13 cellular contexts compared by ENCODE assay signal in genomic region chr16:69496376-69496775, GRCh38.
DNase-seq lines count a peak whose midpoint lies in the region; ATAC-seq and TF ChIP-seq lines count a peak whose summit lies in the region.
"Had no signal": no experiment of that assay in that cellular context is flagged by ENCODE, and none has a peak within 500 bp of the region (broad histone marks: within the 10 kb centered on the region; RNA-seq: fewer than 3 reads in every experiment).

No MANE protein-coding gene starts in this region.

- no peaks in the 10 kb centered on the region for H3K27me3 Mint-ChIP-seq in activated T-cell treated with anti-CD3 and anti-CD28 coated beads, Interleukin-2, amount 50 U/mL, for 72 hours (ENCODE audit: low read depth)
- peaks cover 47 to 69% (median 52%) of the 10 kb centered on the region in 3 donors for H3K27me3 Mint-ChIP-seq in CD14-positive monocyte (ENCODE audit: low read depth in 3 of 3)
- no peaks in the 10 kb centered on the region for H3K27me3 Mint-ChIP-seq in WTC11 (ENCODE audit: low read depth)
- H3K27me3 Mint-ChIP-seq: B cell; CD4-positive, alpha-beta T cell had no signal

- H3K18ac ChIP-seq in neuronal stem cell (ENCODE audit: low read length), result peak overlapping the region; percentile 44

- H3K27me3 ChIP-seq in neuronal stem cell (ENCODE audit: control insufficient read depth in 3 of 3, insufficient read depth in 3 of 3, low read depth in 1 of 3, low read length in 3 of 3), result no peaks in the 10 kb centered on the region
- H3K27me3 ChIP-seq in colonic mucosa, result no peaks in the 10 kb centered on the region

- H2BK120ac ChIP-seq in neuronal stem cell (ENCODE audit: low read depth, low read length), result no peak overlapping the region

- no CpG with 5 or more reads among the region's 4 CpGs for WGBS in neuronal stem cell (ENCODE audit: extremely low coverage in 2 of 2, insufficient read length in 2 of 2, insufficient replicate concordance in 1 of 2), 2 donors

- H3K9me3 ChIP-seq in neuronal stem cell (replicated peaks in 1 of 2; ENCODE audit: control insufficient read depth in 2 of 2, insufficient read depth in 1 of 2, low read depth in 1 of 2, low read length in 2 of 2) (peaks cover 0 to 2% of the 10 kb centered on the region in 2 donors), colonic mucosa (no peaks in the 10 kb centered on the region)
- H3K9me3 ChIP-seq: Caco-2 had no signal

- H2AFZ ChIP-seq in neuronal stem cell (ENCODE audit: low read length), result no peak overlapping the region

- TF ChIP-seq CTCF in CD14-positive monocyte (IDR thresholded peaks at IDR 0.05), result no peak
- TF ChIP-seq CTCF in WTC11 (IDR thresholded peaks at IDR 0.05), result no peak
- TF ChIP-seq CTCF in colonic mucosa (IDR thresholded peaks at IDR 0.05), result no peak

- no peak overlapping the region for H3K4me3 ChIP-seq in neuronal stem cell (ENCODE audit: low read length in 2 of 2)
- H3K4me3 ChIP-seq in colonic mucosa, result no peak overlapping the region

- peaks cover 8 to 12% of the 10 kb centered on the region in 2 donors for H3K4me1 ChIP-seq in neuronal stem cell (ENCODE audit: control insufficient read depth in 2 of 2, insufficient read depth in 1 of 2, low read depth in 1 of 2, low read length in 2 of 2)
- no peaks in the 10 kb centered on the region for H3K4me1 ChIP-seq in colonic mucosa

- CTCF ChIA-PET in WTC11 (lab: Charles Lee), result interaction anchor here (0.6 to 2.7 kb wide), 3 partner anchors 84 to 100 kb away, joined by 4 to 11 read pairs (median 5); no protein-coding TSS in a partner anchor

- H3K4ac ChIP-seq in neuronal stem cell (ENCODE audit: low read length), result no peak overlapping the region

- peak overlapping the region; percentile 73 for H3K27ac Mint-ChIP-seq in activated T-cell treated with anti-CD3 and anti-CD28 coated beads, Interleukin-2, amount 50 U/mL, for 72 hours
- no peak overlapping the region for H3K27ac Mint-ChIP-seq in CD14-positive monocyte
- no peak overlapping the region for H3K27ac Mint-ChIP-seq in WTC11
- H3K27ac Mint-ChIP-seq: B cell; CD4-positive, alpha-beta T cell had no signal

- no peak overlapping the region for H3K9ac ChIP-seq in neuronal stem cell (ENCODE audit: low read depth, low read length, poor library complexity)
- no peak overlapping the region for H3K9ac ChIP-seq in colonic mucosa (ENCODE audit: low read depth in 2 of 2, low read length in 2 of 2)

- no peak overlapping the region for H3K4me2 ChIP-seq in neuronal stem cell (ENCODE audit: insufficient read depth, low read length, poor library complexity, severe bottlenecking)

- no peak overlapping the region for H2AK5ac ChIP-seq in neuronal stem cell (ENCODE audit: low read depth, low read length)

- H3K14ac ChIP-seq in neuronal stem cell (ENCODE audit: low read length), result no peak overlapping the region

- no peaks in the 10 kb centered on the region for H3K79me1 ChIP-seq in neuronal stem cell (ENCODE audit: low read depth, low read length)

- no peak overlapping the region for H2BK15ac ChIP-seq in neuronal stem cell (ENCODE audit: low read length)

- H4K8ac ChIP-seq in neuronal stem cell (ENCODE audit: low read depth, low read length), result no peak overlapping the region

- H3K9me3 Mint-ChIP-seq in activated T-cell treated with anti-CD3 and anti-CD28 coated beads, Interleukin-2, amount 50 U/mL, for 72 hours, result no peaks in the 10 kb centered on the region
- H3K9me3 Mint-ChIP-seq in CD14-positive monocyte (peaks cover 0 to 9% (median 4%) of the 10 kb centered on the region in 7 donors), WTC11 (no peaks in the 10 kb centered on the region)
- H3K9me3 Mint-ChIP-seq: CD4-positive, alpha-beta T cell; H9 had no signal

- POLR2A ChIA-PET in WTC11 (lab: Charles Lee), result no interaction called here

- intact Hi-C loops in CD14-positive monocyte (cut with micrococcal nuclease), result no loop called here
- intact Hi-C loops in colonic mucosa (cut with DNase I), result no loop called here

- DNase-seq in activated T-cell treated with anti-CD3 and anti-CD28 coated beads, Interleukin-2, amount 50 U/mL, for 72 hours, result no peak
- DNase-seq in activated T-cell treated with anti-CD3 and anti-CD28 coated beads, Interleukin-2, amount 50 U/mL, for 1 hour, result no peak
- DNase-seq in CD14-positive monocyte (ENCODE audit: low spot score) (peak; percentile 37), neuronal stem cell (ENCODE audit: low spot score) (no peak), WTC11 (ENCODE audit: low spot score) (no peak), colonic mucosa (no peak)
- DNase-seq: 8988T; C1 segment of cervical spinal cord; CD4-positive, alpha-beta T cell; H9 had no signal

- H4K91ac ChIP-seq in neuronal stem cell (ENCODE audit: low read depth, low read length, poor library complexity), result no peak overlapping the region

- H3K36me3 Mint-ChIP-seq in activated T-cell treated with anti-CD3 and anti-CD28 coated beads, Interleukin-2, amount 50 U/mL, for 72 hours (ENCODE audit: insufficient read depth in 2 of 2), result no peaks in the 10 kb centered on the region
- H3K36me3 Mint-ChIP-seq in CD14-positive monocyte, result no peaks in the 10 kb centered on the region
- no peaks in the 10 kb centered on the region for H3K36me3 Mint-ChIP-seq in WTC11

- no peaks in the 10 kb centered on the region for H3K36me3 ChIP-seq in neuronal stem cell (replicated peaks in 1 of 2; ENCODE audit: control insufficient read depth in 2 of 2, insufficient read depth in 2 of 2, low read length in 2 of 2)
- H3K36me3 ChIP-seq in colonic mucosa, result no peaks in the 10 kb centered on the region

- H2BK12ac ChIP-seq in neuronal stem cell (ENCODE audit: low read length), result no peak overlapping the region

- no peak overlapping the region for H2BK5ac ChIP-seq in neuronal stem cell (ENCODE audit: low read length)

- H3K4me3 Mint-ChIP-seq in activated T-cell treated with anti-CD3 and anti-CD28 coated beads, Interleukin-2, amount 50 U/mL, for 72 hours, result no peak overlapping the region
- H3K4me3 Mint-ChIP-seq in CD14-positive monocyte, result peak overlapping the region in 1 of 2 donors; percentile 62
- H3K4me3 Mint-ChIP-seq in WTC11, result no peak overlapping the region
- H3K4me3 Mint-ChIP-seq: B cell; CD4-positive, alpha-beta T cell; H9 had no signal

- no peak for ATAC-seq in activated T-cell treated with anti-CD3 and anti-CD28 coated beads, Interleukin-2, amount 50 U/mL, for 72 hours (replicated peaks in 1 of 2)
- ATAC-seq in HG02571 (IDR thresholded peaks at IDR 0.05; ENCODE audit: unreplicated experiment) (no peak), WTC11 (no peak)

- H3K23ac ChIP-seq in neuronal stem cell (ENCODE audit: low read depth, low read length, poor library complexity), result no peak overlapping the region

- H3K27ac ChIP-seq in neuronal stem cell (replicated peaks; ENCODE audit: low read length) (no peak overlapping the region), colonic mucosa (no peak overlapping the region)

- H3K4me1 Mint-ChIP-seq in activated T-cell treated with anti-CD3 and anti-CD28 coated beads, Interleukin-2, amount 50 U/mL, for 72 hours (ENCODE audit: low read depth), result peaks cover 26% of the 10 kb centered on the region
- H3K4me1 Mint-ChIP-seq in CD14-positive monocyte, result no peaks in the 10 kb centered on the region
- H3K4me1 Mint-ChIP-seq in WTC11, result peaks cover 12% of the 10 kb centered on the region
- H3K4me1 Mint-ChIP-seq: B cell had no signal

TF ChIP-seq in WTC11, 78 proteins besides CTCF, POLR2A, EP300 and RAD21:
- TF ChIP-seq ZNF263 (CRISPR knock-in tag; IDR thresholded peaks at IDR 0.05; ENCODE audit: low read depth), result no peak
- no peak for TF ChIP-seq ZBTB21 (CRISPR knock-in tag; IDR thresholded peaks at IDR 0.05; ENCODE audit: borderline replicate concordance)
- TF ChIP-seq NFE2L1 (CRISPR knock-in tag; IDR thresholded peaks at IDR 0.05), result no peak
TF ChIP-seq in WTC11: peak in this region for 0.
